ENCODE assay signal across 9 cellular contexts in the genomic region with DNA sequence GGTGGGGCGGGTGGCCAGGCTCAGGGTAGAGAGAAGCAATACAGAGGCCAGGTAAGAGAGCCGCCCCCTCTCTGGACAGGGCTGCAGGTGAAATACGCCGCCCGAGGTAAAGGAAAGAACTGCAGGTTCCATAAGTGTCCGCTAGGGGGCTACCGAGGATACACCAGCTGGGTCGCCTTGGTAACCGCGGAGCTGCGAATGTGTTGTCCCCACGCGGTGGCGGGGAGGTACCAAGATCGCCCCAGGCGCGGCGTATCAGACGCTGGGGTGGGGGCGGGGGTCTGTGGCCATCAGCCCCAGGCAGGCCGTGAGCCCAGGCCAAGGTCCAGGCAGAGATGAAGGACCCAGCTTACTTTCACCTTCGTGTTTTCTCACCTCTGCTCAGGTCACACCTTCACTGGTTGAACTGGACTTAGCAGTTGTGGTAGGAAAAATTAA. TPM values are rescaled to one million over a fixed set of nuclear protein-coding genes. Genes with fewer than 3 reads are reported as not detected.
DNase-seq lines count a peak whose midpoint lies in the region; ATAC-seq, FAIRE-seq and TF ChIP-seq lines count a peak whose summit lies in the region.
"Had no signal": no experiment of that assay in that cellular context is flagged by ENCODE, and none has a peak within 500 bp of the region (broad histone marks: within the 10 kb centered on the region; RNA-seq: fewer than 3 reads in every experiment).

No MANE protein-coding gene starts in this region.

- H3K9me3 ChIP-seq in Loucy (ENCODE audit: insufficient read depth, low read depth, low read length), result no peaks in the 10 kb centered on the region
- no peaks in the 10 kb centered on the region for H3K9me3 ChIP-seq in neural cell (ENCODE audit: low read length)

- ATAC-seq in GM21723 (IDR thresholded peaks at IDR 0.05; ENCODE audit: unreplicated experiment), result peak; percentile 81
- peak; percentile 95 for ATAC-seq in stimulated activated naive CD8-positive, alpha-beta T cell treated with anti-CD3 and anti-CD28 coated beads, Interleukin-15, Interleukin-2, amounts not matched to agents 100 U/mL and 50 U/mL, for 24 hours

- H3K4me3 ChIP-seq in Loucy (ENCODE audit: low read length, poor library complexity, severe bottlenecking) (peak overlapping the region; percentile 49), fibroblast of mammary gland (ENCODE audit: control insufficient read depth, low read depth, low read length) (no peak overlapping the region), neural cell (ENCODE audit: low read length) (peak overlapping the region; percentile 58)

- no peak overlapping the region for H3K27ac ChIP-seq in neural cell (ENCODE audit: low read length)

- peak; percentile 55 for TF ChIP-seq EP300 in neural cell (conservative IDR thresholded peaks at IDR 0.05; ENCODE audit: poor library complexity, severe bottlenecking)

- no peaks in the 10 kb centered on the region for H3K9me2 ChIP-seq in Loucy (replicated peaks; ENCODE audit: low read depth, low read length)
- no peaks in the 10 kb centered on the region for H3K9me2 ChIP-seq in neural cell (ENCODE audit: insufficient read depth, low read length)

- no peak for FAIRE-seq in D721Med (lab: Jason Lieb, UNC)
- FAIRE-seq: colon had no signal

- H3K9ac ChIP-seq in Loucy (ENCODE audit: low read depth, low read length, poor library complexity, severe bottlenecking) (no peak overlapping the region), neural cell (ENCODE audit: low read length) (peak overlapping the region; percentile 37)

- H4K20me1 ChIP-seq in Loucy (ENCODE audit: insufficient read depth, low read length, poor library complexity, severe bottlenecking) (no peaks in the 10 kb centered on the region), neural cell (ENCODE audit: insufficient read depth) (no peaks in the 10 kb centered on the region)

- H3K4me1 ChIP-seq in Loucy (ENCODE audit: insufficient read depth, low read length, poor library complexity, severe bottlenecking), result no peaks in the 10 kb centered on the region

- DNase-seq in D721Med (ENCODE audit: insufficient read length, low spot score) (peak; percentile 66), RKO (ENCODE audit: low spot score) (peak; percentile 87), activated T-helper 1 cell treated with Interleukin-2 at 50 U/mL for 16 hours (ENCODE audit: low read depth) (peak; percentile 72), fibroblast of mammary gland (ENCODE audit: low read depth) (peak; percentile 73)
- peak; percentile 86 for DNase-seq in stimulated activated naive CD8-positive, alpha-beta T cell treated with anti-CD3 and anti-CD28 coated beads, Interleukin-15, Interleukin-2, amounts not matched to agents 100 U/mL and 50 U/mL, for 24 hours

- H3K27me3 ChIP-seq in Loucy (ENCODE audit: insufficient read depth, low read length, poor library complexity, severe bottlenecking), result no peaks in the 10 kb centered on the region
- no peaks in the 10 kb centered on the region for H3K27me3 ChIP-seq in neural cell (ENCODE audit: insufficient read depth, low read depth, low read length)

- H3K36me3 ChIP-seq in Loucy (ENCODE audit: insufficient read depth, low read length) (no peaks in the 10 kb centered on the region), neural cell (ENCODE audit: insufficient read depth, low read length) (no peaks in the 10 kb centered on the region)

- peak; percentile 72 for TF ChIP-seq RAD21 in neural cell (conservative IDR thresholded peaks at IDR 0.05)

- H3K79me2 ChIP-seq in Loucy (ENCODE audit: insufficient read depth, low read length), result no peaks in the 10 kb centered on the region
- no peaks in the 10 kb centered on the region for H3K79me2 ChIP-seq in neural cell (replicated peaks; ENCODE audit: insufficient read depth, low read length)

- H3F3A ChIP-seq in Loucy (ENCODE audit: low read depth) (no peaks in the 10 kb centered on the region), neural cell (ENCODE audit: insufficient read depth, low read length, poor library complexity, severe bottlenecking) (no peaks in the 10 kb centered on the region)

- peak; percentile 91 for TF ChIP-seq CTCF in D721Med (IDR thresholded peaks at IDR 0.05; ENCODE audit: insufficient read depth, missing control alignments)
- TF ChIP-seq CTCF in Loucy (conservative IDR thresholded peaks at IDR 0.05; ENCODE audit: low read length), result peak; percentile 99
- TF ChIP-seq CTCF in fibroblast of mammary gland (conservative IDR thresholded peaks at IDR 0.05; ENCODE audit: control insufficient read depth, insufficient read depth, low read depth, low read length), result peak; percentile 97
- peak; percentile 99 for TF ChIP-seq CTCF in neural cell (IDR thresholded peaks at IDR 0.05; ENCODE audit: poor library complexity, severe bottlenecking)

- H2AFZ ChIP-seq in Loucy (ENCODE audit: low read length), result no peak overlapping the region
- H2AFZ ChIP-seq in neural cell (ENCODE audit: low read depth, low read length), result peak overlapping the region; percentile 62

- H3K4me2 ChIP-seq in Loucy (ENCODE audit: low read depth, low read length, poor library complexity, severe bottlenecking) (peak overlapping the region; percentile 61), neural cell (ENCODE audit: low read length) (peak overlapping the region; percentile 69)

TF ChIP-seq in neural cell, 6 proteins besides CTCF, POLR2A, EP300 and RAD21:
- TF ChIP-seq MXI1 (conservative IDR thresholded peaks at IDR 0.05; ENCODE audit: poor library complexity, severe bottlenecking) (peak; percentile 77), SMC3 (conservative IDR thresholded peaks at IDR 0.05; ENCODE audit: poor library complexity) (peak; percentile 79), TAF1 (IDR thresholded peaks at IDR 0.05; ENCODE audit: low read depth) (no peak)

RNA-seq across cellular contexts. Expression of gene ZFP90, which starts 18.4 kb away (rescaled TPM):
- polyA plus RNA-seq in neural cell, result 73.6 TPM in 2 replicates
- 132 and 148 TPM in 2 replicates for polyA minus RNA-seq in neural cell
